ENCODE assay signal across 3 cellular contexts in genomic region chr2:60249879-60250278, GRCh38.
"Had no signal": no experiment of that assay in that cellular context is flagged by ENCODE, and none has a peak within 500 bp of the region (broad histone marks: within the 10 kb centered on the region; RNA-seq: fewer than 3 reads in every experiment).

No MANE protein-coding gene starts in this region.

- H3K4me3 ChIP-seq: GM12878 had no signal

- ATAC-seq: GM12878 had no signal

- DNase-seq: GDM1, GF-D8 had no signal
